1 cellular context compared by ENCODE assay signal in the genomic region with DNA sequence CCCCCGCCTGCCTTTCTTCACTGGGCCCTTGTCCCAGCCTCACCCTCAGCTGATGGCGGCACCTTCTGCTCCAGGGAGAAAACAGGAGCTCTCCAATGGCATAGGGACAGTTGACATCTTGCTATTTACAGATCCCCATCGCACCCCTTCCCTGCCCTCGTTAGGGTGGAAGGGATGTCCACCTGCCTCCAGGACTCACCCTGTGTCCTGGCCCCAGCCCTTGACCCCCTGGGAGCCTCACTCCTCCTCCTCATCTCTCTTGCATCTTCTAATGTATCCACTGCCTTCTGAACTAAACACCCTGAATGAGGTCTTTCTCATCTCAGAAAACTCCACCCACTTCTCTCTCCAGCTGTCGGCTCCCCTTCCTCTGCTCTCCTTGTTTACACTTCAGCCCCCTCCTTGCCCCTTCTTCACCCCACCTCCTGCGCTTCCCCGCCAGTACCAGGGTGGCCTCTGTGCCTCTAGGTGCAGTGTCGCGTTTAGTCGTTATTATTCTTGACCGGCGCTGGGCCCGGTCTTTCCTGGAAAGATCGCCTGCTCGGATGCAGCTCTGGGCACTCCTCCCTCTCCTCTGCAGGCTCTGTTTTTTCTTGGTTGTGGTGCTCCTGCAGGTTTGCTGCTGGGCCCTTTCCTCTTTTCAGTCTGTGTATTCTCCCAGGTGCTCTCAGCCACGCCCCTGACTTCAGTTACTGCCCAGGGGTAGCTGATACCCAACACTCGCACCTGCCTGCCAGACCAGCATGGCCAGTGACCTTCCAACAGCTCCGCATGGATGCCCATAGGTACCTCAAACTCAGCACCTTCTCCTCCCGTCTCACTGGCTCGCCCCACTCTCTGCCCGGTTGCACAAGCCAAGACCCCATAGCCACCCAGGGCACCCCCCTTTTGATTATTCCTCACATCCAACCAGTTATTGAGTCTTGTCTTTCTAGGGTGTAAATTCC.
TF ChIP-seq lines count a peak whose summit lies in the region.

No MANE protein-coding gene starts in this region.

TF ChIP-seq in IMR-90, 13 proteins besides CTCF, POLR2A, EP300 and RAD21:
- no peak for TF ChIP-seq RFX5 (IDR thresholded peaks at IDR 0.05; ENCODE audit: low read depth, low read length)
- TF ChIP-seq MAFK (IDR thresholded peaks at IDR 0.05; ENCODE audit: low read depth, low read length): no peak
- TF ChIP-seq, protein P1, sequence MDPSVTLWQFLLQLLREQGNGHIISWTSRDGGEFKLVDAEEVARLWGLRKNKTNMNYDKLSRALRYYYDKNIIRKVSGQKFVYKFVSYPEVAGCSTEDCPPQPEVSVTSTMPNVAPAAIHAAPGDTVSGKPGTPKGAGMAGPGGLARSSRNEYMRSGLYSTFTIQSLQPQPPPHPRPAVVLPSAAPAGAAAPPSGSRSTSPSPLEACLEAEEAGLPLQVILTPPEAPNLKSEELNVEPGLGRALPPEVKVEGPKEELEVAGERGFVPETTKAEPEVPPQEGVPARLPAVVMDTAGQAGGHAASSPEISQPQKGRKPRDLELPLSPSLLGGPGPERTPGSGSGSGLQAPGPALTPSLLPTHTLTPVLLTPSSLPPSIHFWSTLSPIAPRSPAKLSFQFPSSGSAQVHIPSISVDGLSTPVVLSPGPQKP (IDR thresholded peaks at IDR 0.05; ENCODE audit: borderline replicate concordance, low read depth, low read length): no peak
- TF ChIP-seq BHLHE40 (IDR thresholded peaks at IDR 0.05; ENCODE audit: low read depth, low read length): no peak
- no peak for TF ChIP-seq FOS (IDR thresholded peaks at IDR 0.05; ENCODE audit: low read depth, low read length)
- TF ChIP-seq, protein P2, sequence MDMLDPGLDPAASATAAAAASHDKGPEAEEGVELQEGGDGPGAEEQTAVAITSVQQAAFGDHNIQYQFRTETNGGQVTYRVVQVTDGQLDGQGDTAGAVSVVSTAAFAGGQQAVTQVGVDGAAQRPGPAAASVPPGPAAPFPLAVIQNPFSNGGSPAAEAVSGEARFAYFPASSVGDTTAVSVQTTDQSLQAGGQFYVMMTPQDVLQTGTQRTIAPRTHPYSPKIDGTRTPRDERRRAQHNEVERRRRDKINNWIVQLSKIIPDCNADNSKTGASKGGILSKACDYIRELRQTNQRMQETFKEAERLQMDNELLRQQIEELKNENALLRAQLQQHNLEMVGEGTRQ (IDR thresholded peaks at IDR 0.05; ENCODE audit: low read depth, low read length): no peak
- TF ChIP-seq NFE2L2 (IDR thresholded peaks at IDR 0.05; ENCODE audit: low read depth, low read length): no peak
- TF ChIP-seq CHD1 (IDR thresholded peaks at IDR 0.05; ENCODE audit: low read depth, low read length): no peak
- no peak for TF ChIP-seq CEBPB (IDR thresholded peaks at IDR 0.05; ENCODE audit: low read depth, low read length)
- TF ChIP-seq RCOR1 (IDR thresholded peaks at IDR 0.05; ENCODE audit: insufficient replicate concordance, low read length): no peak
- no peak for TF ChIP-seq SMC3 (IDR thresholded peaks at IDR 0.05; ENCODE audit: low read depth, low read length)
- no peak for TF ChIP-seq MAZ (IDR thresholded peaks at IDR 0.05; ENCODE audit: borderline replicate concordance, low read depth, low read length)
- no peak for TF ChIP-seq MXI1 (IDR thresholded peaks at IDR 0.05; ENCODE audit: borderline replicate concordance, low read depth, low read length)
TF ChIP-seq in IMR-90: peak in this region for 0.
